ENCODE assay signal across 8 cellular contexts in genomic region chr13:99916366-99917103, GRCh38. TPM values are rescaled to one million over a fixed set of nuclear protein-coding genes. Genes with fewer than 3 reads are reported as not detected.
DNase-seq lines count a peak whose midpoint lies in the region; ATAC-seq and FAIRE-seq lines count a peak whose summit lies in the region.

No MANE protein-coding gene starts in this region.

- H3K36me3 Mint-ChIP-seq in activated CD4-positive, alpha-beta memory T cell treated with anti-CD3 and anti-CD28 coated beads, Interleukin-2, amount 10 ng/mL, durations not matched to agents 7 days and 5 days (ENCODE audit: low read depth) = peaks cover 5% of the 10 kb centered on the region
- no peaks in the 10 kb centered on the region for H3K36me3 Mint-ChIP-seq in activated CD4-positive, alpha-beta memory T cell treated with anti-CD3 and anti-CD28 coated beads for 36 hours

- intact Hi-C loops in activated CD4-positive, alpha-beta memory T cell treated with anti-CD3 and anti-CD28 coated beads for 36 hours (cut with micrococcal nuclease) = loop anchor here (1.0 kb wide), 3 partner anchors 260 to 599 kb away; no protein-coding TSS in a partner anchor

- peaks cover 14% of the 10 kb centered on the region for H3K27me3 Mint-ChIP-seq in activated CD4-positive, alpha-beta memory T cell treated with anti-CD3 and anti-CD28 coated beads, Interleukin-2, amount 10 ng/mL, durations not matched to agents 7 days and 5 days
- peaks cover 5% of the 10 kb centered on the region for H3K27me3 Mint-ChIP-seq in activated CD4-positive, alpha-beta memory T cell treated with anti-CD3 and anti-CD28 coated beads for 36 hours

- FAIRE-seq in endometrium (lab: Jason Lieb, UNC) = peak; percentile 80

- ATAC-seq in GM21619 (IDR thresholded peaks at IDR 0.05; ENCODE audit: unreplicated experiment) (peak; percentile 92), GM21526 (IDR thresholded peaks at IDR 0.05; ENCODE audit: low FRiP score, unreplicated experiment) (no peak)

- DNase-seq in activated CD4-positive, alpha-beta memory T cell treated with anti-CD3 and anti-CD28 coated beads, Interleukin-2, amount 10 ng/mL, durations not matched to agents 7 days and 5 days = peak; percentile 20
- DNase-seq in activated CD4-positive, alpha-beta memory T cell treated with anti-CD3 and anti-CD28 coated beads for 36 hours = no peak
- DNase-seq in LoVo (ENCODE audit: low spot score) (peak; percentile 79), SHP77 (lab: John Stamatoyannopoulos, UW) (peak; percentile 85 to 87), myocyte (ENCODE audit: low read depth) (peak; percentile 79)

- no peak overlapping the region for H3K27ac Mint-ChIP-seq in activated CD4-positive, alpha-beta memory T cell treated with anti-CD3 and anti-CD28 coated beads, Interleukin-2, amount 10 ng/mL, durations not matched to agents 7 days and 5 days
- no peak overlapping the region for H3K27ac Mint-ChIP-seq in activated CD4-positive, alpha-beta memory T cell treated with anti-CD3 and anti-CD28 coated beads for 36 hours

- POLR2A ChIA-PET in activated CD4-positive, alpha-beta memory T cell treated with anti-CD3 and anti-CD28 coated beads, Interleukin-2, amount 10 ng/mL, durations not matched to agents 7 days and 5 days (lab: Charles Lee) = no interaction called here
- POLR2A ChIA-PET in activated CD4-positive, alpha-beta memory T cell treated with anti-CD3 and anti-CD28 coated beads for 36 hours (lab: Charles Lee) = no interaction called here

- peaks cover 2% of the 10 kb centered on the region for H3K9me3 Mint-ChIP-seq in activated CD4-positive, alpha-beta memory T cell treated with anti-CD3 and anti-CD28 coated beads, Interleukin-2, amount 10 ng/mL, durations not matched to agents 7 days and 5 days
- no peaks in the 10 kb centered on the region for H3K9me3 Mint-ChIP-seq in activated CD4-positive, alpha-beta memory T cell treated with anti-CD3 and anti-CD28 coated beads for 36 hours

- peaks cover 37% of the 10 kb centered on the region for H3K4me1 Mint-ChIP-seq in activated CD4-positive, alpha-beta memory T cell treated with anti-CD3 and anti-CD28 coated beads, Interleukin-2, amount 10 ng/mL, durations not matched to agents 7 days and 5 days
- H3K4me1 Mint-ChIP-seq in activated CD4-positive, alpha-beta memory T cell treated with anti-CD3 and anti-CD28 coated beads for 36 hours (ENCODE audit: low read depth) = peaks cover 19% of the 10 kb centered on the region

- CTCF ChIA-PET in activated CD4-positive, alpha-beta memory T cell treated with anti-CD3 and anti-CD28 coated beads, Interleukin-2, amount 10 ng/mL, durations not matched to agents 7 days and 5 days (lab: Charles Lee) = interaction anchor here (0.6 to 2.1 kb wide), 13 partner anchors 10 to 598 kb away, joined by 3 to 12 read pairs (median 4); no protein-coding TSS in a partner anchor
- CTCF ChIA-PET in activated CD4-positive, alpha-beta memory T cell treated with anti-CD3 and anti-CD28 coated beads for 36 hours (lab: Charles Lee) = interaction anchor here (0.6 to 2.4 kb wide), 19 partner anchors 9 to 644 kb away, joined by 3 to 21 read pairs (median 4); no protein-coding TSS in a partner anchor

- H3K4me3 Mint-ChIP-seq in activated CD4-positive, alpha-beta memory T cell treated with anti-CD3 and anti-CD28 coated beads, Interleukin-2, amount 10 ng/mL, durations not matched to agents 7 days and 5 days = no peak overlapping the region
- H3K4me3 Mint-ChIP-seq in activated CD4-positive, alpha-beta memory T cell treated with anti-CD3 and anti-CD28 coated beads for 36 hours = no peak overlapping the region

RNA-seq across cellular contexts. Expression of gene ZIC5, which starts 55.0 kb away (rescaled TPM):
- not detected for total RNA-seq in activated CD4-positive, alpha-beta memory T cell treated with anti-CD3 and anti-CD28 coated beads, Interleukin-2, amount 10 ng/mL, durations not matched to agents 7 days and 5 days
- not detected for total RNA-seq in activated CD4-positive, alpha-beta memory T cell treated with anti-CD3 and anti-CD28 coated beads for 36 hours
- total RNA-seq in myocyte = not detected in 2 replicates
- polyA plus RNA-seq in myocyte (2012) = not detected
